9 cellular contexts compared by ENCODE assay signal in the genomic region with DNA sequence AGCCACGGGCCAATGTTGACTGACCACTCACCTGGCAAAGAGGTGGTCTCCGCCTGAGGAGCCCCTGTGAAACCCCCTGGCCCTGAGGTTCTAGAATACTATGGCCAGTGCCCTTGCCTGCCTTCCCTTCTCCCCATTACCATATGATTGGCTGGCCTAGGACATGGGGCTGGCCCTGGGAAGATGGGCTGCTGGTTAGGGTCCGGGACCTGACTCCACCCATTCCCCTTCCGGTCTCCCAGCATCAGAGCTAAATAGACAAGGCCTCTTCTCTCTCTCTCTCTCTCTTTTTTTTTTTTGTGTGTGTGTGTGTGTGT. TPM values are rescaled to one million over a fixed set of nuclear protein-coding genes. Genes with fewer than 3 reads are reported as not detected.
A peak's percentile ranks its signal among the peaks of the same experiment; 100 is the strongest.
DNase-seq lines count a peak whose midpoint lies in the region; ATAC-seq, FAIRE-seq and TF ChIP-seq lines count a peak whose summit lies in the region.
"Had no signal": no experiment of that assay in that cellular context is flagged by ENCODE, and none has a peak within 500 bp of the region (broad histone marks: within the 10 kb centered on the region; RNA-seq: fewer than 3 reads in every experiment).

No MANE protein-coding gene starts in this region.

- peak overlapping the region; percentile 92 for H3K27ac Mint-ChIP-seq in CD8-positive, alpha-beta T cell
- H3K27ac Mint-ChIP-seq in natural killer cell treated with Interleukin-12 subunit alpha and Interleukin-12 subunit beta and Interleukin-15 and Interleukin-18, amount 100 ng/mL, for 72 hours: peak overlapping the region; percentile 91 to 97

- H4K20me1 ChIP-seq in GM12878 (ENCODE audit: control insufficient read depth, insufficient read depth): no peaks in the 10 kb centered on the region

- no peak for FAIRE-seq in GM12878 (lab: Jason Lieb, UNC)

- peak in 2 of 7 experiments; percentile 39 to 63 for DNase-seq in CD8-positive, alpha-beta T cell
- no peak for DNase-seq in HL-60 (ENCODE audit: low read depth in 1 of 2, low spot score in 1 of 2)
- no peak for DNase-seq in GM12878 (ENCODE audit: low read depth, low spot score)
- DNase-seq in natural killer cell treated with Interleukin-12 subunit alpha and Interleukin-12 subunit beta and Interleukin-15 and Interleukin-18, amount 100 ng/mL, for 72 hours (ENCODE audit: low spot score): no peak
- DNase-seq in NOMO-1 treated with dmso at 0.1 percent for 144 hours (lab: John Stamatoyannopoulos, UW; ENCODE audit: unreplicated experiment): no peak
- DNase-seq in NCI-H2227 (lab: John Stamatoyannopoulos, UW; ENCODE audit: unreplicated experiment): no peak

- peak overlapping the region; percentile 83 for H3K4me3 ChIP-seq in CD8-positive, alpha-beta T cell (ENCODE audit: low read depth, low read length)
- peak overlapping the region; percentile 85 for H3K4me3 ChIP-seq in HL-60 (replicated peaks; ENCODE audit: insufficient read depth, low read length)
- peak overlapping the region; percentile 94 for H3K4me3 ChIP-seq in GM12878

- WGBS in GM12878 (ENCODE audit: insufficient coverage, insufficient replicate concordance, low lambda C conversion rate, missing lambda C conversion rate): 0% methylated on average over 4 of the region's 4 CpGs

- RAD21 ChIA-PET in GM12878 (lab: Charles Lee; ENCODE audit: unreplicated experiment): interaction anchor here (22.9 to 25.2 kb wide), 2 partner anchors 4 to 6 kb away, joined by 1186 read pairs; partner anchors contain the start of gene CSK

- no peak for TF ChIP-seq CTCF in CD8-positive, alpha-beta T cell (IDR thresholded peaks at IDR 0.05)
- no peak for TF ChIP-seq CTCF in HL-60 (IDR thresholded peaks at IDR 0.05; ENCODE audit: insufficient read depth, low read length)
- no peak for TF ChIP-seq CTCF in GM12878 (IDR thresholded peaks at IDR 0.05 in 2 of 3, conservative IDR thresholded peaks at IDR 0.05 in 1 of 3; ENCODE audit: control insufficient read depth in 2 of 3, extremely low read depth in 1 of 3, insufficient read depth in 1 of 3, low read depth in 3 of 3, low read length in 3 of 3)

- in situ Hi-C loops in GM12878 (cut with MboI): no loop called here

- ATAC-seq in CD8-positive, alpha-beta T cell: no peak
- ATAC-seq in GM12878 (0 out of 3 replicates have a peak, but pooled peaks have one; percentile 2), GM21381 (IDR thresholded peaks at IDR 0.05; ENCODE audit: unreplicated experiment) (no peak), HG02642 (IDR thresholded peaks at IDR 0.05; ENCODE audit: poor library complexity, unreplicated experiment) (no peak)
- ATAC-seq in natural killer cell treated with Interleukin-12 subunit alpha and Interleukin-12 subunit beta and Interleukin-15 and Interleukin-18, amount 100 ng/mL, for 72 hours: no peak

- no peaks in the 10 kb centered on the region for H3K36me3 ChIP-seq in CD8-positive, alpha-beta T cell (ENCODE audit: insufficient read depth, low read length)
- no peaks in the 10 kb centered on the region; a peak in 3 of 4 replicates for H3K36me3 ChIP-seq in GM12878 (ENCODE audit: control insufficient read depth in 2 of 2, insufficient read depth in 2 of 2, low read length in 1 of 2)

- H3K4me1 Mint-ChIP-seq in CD8-positive, alpha-beta T cell (ENCODE audit: low read depth): peaks cover 63% of the 10 kb centered on the region
- H3K4me1 Mint-ChIP-seq in natural killer cell treated with Interleukin-12 subunit alpha and Interleukin-12 subunit beta and Interleukin-15 and Interleukin-18, amount 100 ng/mL, for 72 hours (ENCODE audit: low read depth in 2 of 2): peaks cover 67 to 76% of the 10 kb centered on the region in 2 donors

- peak overlapping the region; percentile 83 for H3K4me3 Mint-ChIP-seq in CD8-positive, alpha-beta T cell
- peak overlapping the region; percentile 87 for H3K4me3 Mint-ChIP-seq in natural killer cell treated with Interleukin-12 subunit alpha and Interleukin-12 subunit beta and Interleukin-15 and Interleukin-18, amount 100 ng/mL, for 72 hours

- intact Hi-C loops in CD8-positive, alpha-beta T cell (cut with DNase I, micrococcal nuclease): loop anchor here (1.0 to 10.0 kb wide), 7 partner anchors 153 to 859 kb away; partner anchors contain the start of genes ARID3B (in 2 of the 2), CLK3 (in 1 of the 2), COX5A (in 1 of the 2) and IMP3 (in 1 of the 2)
- intact Hi-C loops in GM12878 (cut with micrococcal nuclease; ENCODE audit: unreplicated experiment): loop anchor here (2.0 to 5.0 kb wide), 2 partner anchors 243 to 389 kb away; partner anchors contain the start of gene ARID3B

- H3K79me2 ChIP-seq in GM12878 (ENCODE audit: control insufficient read depth, insufficient read depth, low read length): peaks cover 92% of the 10 kb centered on the region

- no TSS peak for BruUV-seq in GM12878 (replicated peaks; lab: Mats Ljungman, UMichigan)

- peaks cover 22% of the 10 kb centered on the region for H3K36me3 Mint-ChIP-seq in CD8-positive, alpha-beta T cell
- peaks cover 10% of the 10 kb centered on the region for H3K36me3 Mint-ChIP-seq in natural killer cell treated with Interleukin-12 subunit alpha and Interleukin-12 subunit beta and Interleukin-15 and Interleukin-18, amount 100 ng/mL, for 72 hours

- TF ChIP-seq POLR2A in GM12878 (IDR thresholded peaks at IDR 0.05; ENCODE audit: low read depth, low read length): peak; percentile 27; the same call in 1 of the 2 replicates

- no peak for TF ChIP-seq RAD21 in GM12878 (IDR thresholded peaks at IDR 0.05; ENCODE audit: insufficient read depth, low read depth, low read length)

- H3K9me3 ChIP-seq in CD8-positive, alpha-beta T cell (ENCODE audit: low read length): no peaks in the 10 kb centered on the region
- H3K9me3 ChIP-seq in GM12878 (replicated peaks; ENCODE audit: control insufficient read depth, insufficient read depth, low read length): no peaks in the 10 kb centered on the region

- H3K27ac ChIP-seq in CD8-positive, alpha-beta T cell (ENCODE audit: low read depth, low read length): peak overlapping the region; percentile 84
- H3K27ac ChIP-seq in HL-60 (replicated peaks) (peak overlapping the region; percentile 90), GM12878 (ENCODE audit: control insufficient read depth, insufficient read depth) (peak overlapping the region; percentile 96)

- no peaks in the 10 kb centered on the region for H3K27me3 ChIP-seq in CD8-positive, alpha-beta T cell (ENCODE audit: insufficient read depth, low read length)
- no peaks in the 10 kb centered on the region for H3K27me3 ChIP-seq in HL-60 (ENCODE audit: insufficient read depth, poor library complexity, severe bottlenecking)
- H3K27me3 ChIP-seq in GM12878 (replicated peaks in 1 of 2; ENCODE audit: control insufficient read depth in 2 of 2, insufficient read depth in 2 of 2, low read length in 1 of 2): no peaks in the 10 kb centered on the region

- TF ChIP-seq EP300 in GM12878 (IDR thresholded peaks at IDR 0.05; ENCODE audit: borderline replicate concordance in 1 of 2, control insufficient read depth in 1 of 2, low read depth in 2 of 2, low read length in 2 of 2): no peak

- no peak overlapping the region for H2AFZ ChIP-seq in GM12878 (ENCODE audit: control insufficient read depth, low read depth, low read length)

- SMC1A ChIA-PET in GM12878 (lab: Charles Lee; ENCODE audit: uncharacterized antibody, unreplicated experiment): interaction anchor here (2.4 to 15.7 kb wide), 4 partner anchors 9 to 385 kb away, joined by 7 to 811 read pairs (median 90); partner anchors contain the start of gene CSK

- H3K9me3 Mint-ChIP-seq in CD8-positive, alpha-beta T cell: no peaks in the 10 kb centered on the region
- no peaks in the 10 kb centered on the region for H3K9me3 Mint-ChIP-seq in natural killer cell treated with Interleukin-12 subunit alpha and Interleukin-12 subunit beta and Interleukin-15 and Interleukin-18, amount 100 ng/mL, for 72 hours

- H3K27me3 Mint-ChIP-seq in CD8-positive, alpha-beta T cell (ENCODE audit: low read depth): no peaks in the 10 kb centered on the region
- no peaks in the 10 kb centered on the region for H3K27me3 Mint-ChIP-seq in natural killer cell treated with Interleukin-12 subunit alpha and Interleukin-12 subunit beta and Interleukin-15 and Interleukin-18, amount 100 ng/mL, for 72 hours

- CTCF ChIA-PET in CD8-positive, alpha-beta T cell (lab: Charles Lee): interaction anchor here (0.7 to 38.4 kb wide), 4 partner anchors 8 to 806 kb away, joined by 4 to 1956 read pairs (median 984); partner anchors contain the start of genes CSK and LMAN1L
- CTCF ChIA-PET in GM12878 (lab: Yijun Ruan, JAX): interaction anchor here (4.5 to 25.9 kb wide), 4 partner anchors 4 to 115 kb away, joined by 23 to 1288 read pairs (median 698); partner anchors contain the start of gene CSK

- POLR2A ChIA-PET in CD8-positive, alpha-beta T cell (lab: Charles Lee): interaction anchor here (0.6 to 21.8 kb wide), 3 partner anchors 8 to 171 kb away, joined by 3 to 512 read pairs (median 16); partner anchors contain the start of gene CLK3
- POLR2A ChIA-PET in GM12878 (lab: Charles Lee): interaction anchor here (0.6 to 14.2 kb wide), 8 partner anchors 9 to 153 kb away, joined by 3 to 602 read pairs (median 4); partner anchors contain the start of genes CSK and FAM219B

- H3K4me1 ChIP-seq in CD8-positive, alpha-beta T cell (ENCODE audit: insufficient read depth, low read length): peaks cover 68% of the 10 kb centered on the region
- peaks cover 50% of the 10 kb centered on the region for H3K4me1 ChIP-seq in GM12878 (ENCODE audit: control insufficient read depth, insufficient read depth, low read length)

- H3K9ac ChIP-seq in GM12878 (ENCODE audit: control insufficient read depth, insufficient read depth, low read length): peak overlapping the region; percentile 82

- peak overlapping the region; percentile 73 for H3K4me2 ChIP-seq in GM12878 (ENCODE audit: control insufficient read depth, insufficient read depth)

RNA-seq across cellular contexts. Expression of gene CSK, which starts 3.8 kb away (rescaled TPM):
- total RNA-seq in CD8-positive, alpha-beta T cell: 100 to 1,000 TPM in 1 of 2 experiments, 10 to 100 TPM in 1; 99.5 to 118 TPM
- total RNA-seq in GM12878 (2013; cell fraction: nucleolus; rRNA removed): 239 and 258 TPM in 2 replicates
- total RNA-seq in GM12878 (2014; rRNA removed) (70.9 and 77.3 TPM in 2 replicates), GM12878 (2014; rRNA removed; fragmentation: Illumina TruSeq; extraction: Trizol) (68.1 and 70.9 TPM in 2 replicates), GM12878 (2021) (313 and 327 TPM in 2 replicates)
- polyA plus RNA-seq in GM12878 (2011; ENCODE audit: low read depth): 88.8 TPM
- polyA plus RNA-seq in GM12878 (2011; rRNA removed) (54.2 and 107 TPM in 2 replicates), GM12878 (2014; fragmentation: Illumina TruSeq; extraction: Trizol) (39.6 and 132 TPM in 2 replicates), GM12878 (2014; fragmentation: Nextera tagmentation; extraction: Ambion mirVana) (10 to 100 TPM in 1 of 2 experiments, 1 to 10 TPM in 1; 3.4 to 11.5 TPM), GM12878 (2014; rRNA removed) (134 and 172 TPM in 2 replicates), GM12878 (2016; fragmentation: Nextera tagmentation; extraction: Ambion mirVana) (10 to 100 TPM; 53.4 to 74.3 TPM)
- polyA plus RNA-seq in GM12878 (2011; cell fraction: cytosol; rRNA removed): 137 and 141 TPM in 2 replicates
- polyA plus RNA-seq in GM12878 (2011; cell fraction: nucleus; rRNA removed): 436 and 515 TPM in 2 replicates
- polyA plus RNA-seq in GM12878 (2012): 170 and 175 TPM in 2 replicates
- 134 and 177 TPM in 2 replicates for polyA minus RNA-seq in GM12878 (2011; rRNA and poly(A)+ RNA removed)
- 98.8 and 103 TPM in 2 replicates for polyA minus RNA-seq in GM12878 (2011; cell fraction: cytosol; rRNA and poly(A)+ RNA removed)
- polyA minus RNA-seq in GM12878 (2011; cell fraction: nucleus; rRNA and poly(A)+ RNA removed): 80.9 and 166 TPM in 2 replicates
- total RNA-seq in natural killer cell treated with Interleukin-12 subunit alpha and Interleukin-12 subunit beta and Interleukin-15 and Interleukin-18, amount 100 ng/mL, for 72 hours: 100 to 1,000 TPM; 323 TPM

RNA-seq across cellular contexts. Expression of gene LMAN1L, which starts 27.0 kb away (rescaled TPM):
- not detected for total RNA-seq in CD8-positive, alpha-beta T cell
- total RNA-seq in GM12878 (2013; cell fraction: nucleolus; rRNA removed): 0.47 and 0.61 TPM in 2 replicates
- total RNA-seq in GM12878 (2014; rRNA removed) (not detected in 2 replicates), GM12878 (2014; rRNA removed; fragmentation: Illumina TruSeq; extraction: Trizol) (not detected in 2 replicates), GM12878 (2021) (not detected in 2 replicates)
- not detected for polyA plus RNA-seq in GM12878 (2011; ENCODE audit: low read depth)
- polyA plus RNA-seq in GM12878 (2011; rRNA removed) (not detected in 2 replicates), GM12878 (2014; fragmentation: Illumina TruSeq; extraction: Trizol) (not detected in 2 replicates), GM12878 (2014; fragmentation: Nextera tagmentation; extraction: Ambion mirVana) (not detected), GM12878 (2014; rRNA removed) (not detected in 2 replicates), GM12878 (2016; fragmentation: Nextera tagmentation; extraction: Ambion mirVana) (not detected)
- polyA plus RNA-seq in GM12878 (2011; cell fraction: cytosol; rRNA removed): not detected in 2 replicates
- 0.16 and 0.76 TPM in 2 replicates for polyA plus RNA-seq in GM12878 (2011; cell fraction: nucleus; rRNA removed)
- 0.20 and 0.32 TPM in 2 replicates for polyA plus RNA-seq in GM12878 (2012)
- 0.29 TPM in 1 of 2 replicates, not detected in the other for polyA minus RNA-seq in GM12878 (2011; rRNA and poly(A)+ RNA removed)
- polyA minus RNA-seq in GM12878 (2011; cell fraction: cytosol; rRNA and poly(A)+ RNA removed): not detected in 2 replicates
- not detected in 2 replicates for polyA minus RNA-seq in GM12878 (2011; cell fraction: nucleus; rRNA and poly(A)+ RNA removed)
- total RNA-seq in natural killer cell treated with Interleukin-12 subunit alpha and Interleukin-12 subunit beta and Interleukin-15 and Interleukin-18, amount 100 ng/mL, for 72 hours: 1 to 10 TPM; 3.4 to 4.9 TPM
- total RNA-seq: Daoy had no signal

RNA-seq across cellular contexts. Expression of gene CYP1A2, which starts 37.0 kb away (rescaled TPM):
- total RNA-seq in CD8-positive, alpha-beta T cell: not detected
- total RNA-seq in GM12878 (2013; cell fraction: nucleolus; rRNA removed): not detected in 2 replicates
- not detected in 2 replicates for total RNA-seq in GM12878 (2014; rRNA removed)
- total RNA-seq in GM12878 (2014; rRNA removed; fragmentation: Illumina TruSeq; extraction: Trizol): not detected in 2 replicates
- total RNA-seq in GM12878 (2021): not detected in 2 replicates
- not detected for polyA plus RNA-seq in GM12878 (2011; ENCODE audit: low read depth)
- 0.03 TPM in 1 of 2 replicates, not detected in the other for polyA plus RNA-seq in GM12878 (2011; rRNA removed)
- polyA plus RNA-seq in GM12878 (2011; cell fraction: cytosol; rRNA removed): not detected in 2 replicates
- polyA plus RNA-seq in GM12878 (2011; cell fraction: nucleus; rRNA removed): not detected in 2 replicates
- polyA plus RNA-seq in GM12878 (2012): not detected in 2 replicates
- not detected in 2 replicates for polyA plus RNA-seq in GM12878 (2014; fragmentation: Illumina TruSeq; extraction: Trizol)
- polyA plus RNA-seq in GM12878 (2014; fragmentation: Nextera tagmentation; extraction: Ambion mirVana): not detected
- polyA plus RNA-seq in GM12878 (2014; rRNA removed): not detected in 2 replicates
- under 1 TPM; 0.05 to 0.09 TPM for polyA plus RNA-seq in GM12878 (2016; fragmentation: Nextera tagmentation; extraction: Ambion mirVana)
- polyA minus RNA-seq in GM12878 (2011; rRNA and poly(A)+ RNA removed): not detected in 2 replicates
- polyA minus RNA-seq in GM12878 (2011; cell fraction: cytosol; rRNA and poly(A)+ RNA removed): not detected in 2 replicates
- polyA minus RNA-seq in GM12878 (2011; cell fraction: nucleus; rRNA and poly(A)+ RNA removed): not detected in 2 replicates
- total RNA-seq in natural killer cell treated with Interleukin-12 subunit alpha and Interleukin-12 subunit beta and Interleukin-15 and Interleukin-18, amount 100 ng/mL, for 72 hours: not detected
- total RNA-seq: Daoy had no signal

RNA-seq across cellular contexts. Expression of gene CPLX3, which starts 40.8 kb away (rescaled TPM):
- under 1 TPM; 0.19 to 0.36 TPM for total RNA-seq in CD8-positive, alpha-beta T cell
- not detected in 2 replicates for total RNA-seq in GM12878 (2013; cell fraction: nucleolus; rRNA removed)
- total RNA-seq in GM12878 (2014; rRNA removed) (0.11 TPM in 1 of 2 replicates, not detected in the other), GM12878 (2014; rRNA removed; fragmentation: Illumina TruSeq; extraction: Trizol) (not detected in 2 replicates), GM12878 (2021) (not detected in 2 replicates)
- polyA plus RNA-seq in GM12878 (2011; ENCODE audit: low read depth): not detected
- polyA plus RNA-seq in GM12878 (2011; rRNA removed) (not detected in 2 replicates), GM12878 (2014; fragmentation: Illumina TruSeq; extraction: Trizol) (not detected in 2 replicates), GM12878 (2014; fragmentation: Nextera tagmentation; extraction: Ambion mirVana) (under 1 TPM in 1 of 2 experiments, not detected in 1; 0.02 TPM), GM12878 (2014; rRNA removed) (0.04 TPM in 1 of 2 replicates, not detected in the other), GM12878 (2016; fragmentation: Nextera tagmentation; extraction: Ambion mirVana) (not detected)
- polyA plus RNA-seq in GM12878 (2011; cell fraction: cytosol; rRNA removed): not detected in 2 replicates
- 0.16 and 0.24 TPM in 2 replicates for polyA plus RNA-seq in GM12878 (2011; cell fraction: nucleus; rRNA removed)
- polyA plus RNA-seq in GM12878 (2012): not detected in 2 replicates
- not detected in 2 replicates for polyA minus RNA-seq in GM12878 (2011; rRNA and poly(A)+ RNA removed)
- polyA minus RNA-seq in GM12878 (2011; cell fraction: cytosol; rRNA and poly(A)+ RNA removed): not detected in 2 replicates
- polyA minus RNA-seq in GM12878 (2011; cell fraction: nucleus; rRNA and poly(A)+ RNA removed): not detected in 2 replicates
- 1 to 10 TPM in 1 of 2 donors, under 1 TPM in 1; 0.43 to 1.7 TPM for total RNA-seq in natural killer cell treated with Interleukin-12 subunit alpha and Interleukin-12 subunit beta and Interleukin-15 and Interleukin-18, amount 100 ng/mL, for 72 hours
- total RNA-seq: Daoy had no signal

RNA-seq across cellular contexts. Expression of gene ULK3, which starts 57.3 kb away (rescaled TPM):
- 10 to 100 TPM; 34.3 to 35.1 TPM for total RNA-seq in CD8-positive, alpha-beta T cell
- total RNA-seq in GM12878 (2013; cell fraction: nucleolus; rRNA removed): 50.6 and 54.0 TPM in 2 replicates
- total RNA-seq in GM12878 (2014; rRNA removed) (28.2 and 29.4 TPM in 2 replicates), GM12878 (2014; rRNA removed; fragmentation: Illumina TruSeq; extraction: Trizol) (12.3 and 14.1 TPM in 2 replicates), GM12878 (2021) (27.8 and 31.9 TPM in 2 replicates)
- 10.4 TPM for polyA plus RNA-seq in GM12878 (2011; ENCODE audit: low read depth)
- polyA plus RNA-seq in GM12878 (2011; rRNA removed) (29.7 and 38.8 TPM in 2 replicates), GM12878 (2014; fragmentation: Illumina TruSeq; extraction: Trizol) (19.9 and 25.4 TPM in 2 replicates), GM12878 (2014; fragmentation: Nextera tagmentation; extraction: Ambion mirVana) (1 to 10 TPM in 1 of 2 experiments, under 1 TPM in 1; 0.64 to 1.4 TPM), GM12878 (2014; rRNA removed) (35.3 and 38.9 TPM in 2 replicates), GM12878 (2016; fragmentation: Nextera tagmentation; extraction: Ambion mirVana) (10 to 100 TPM; 26.2 to 28.1 TPM)
- polyA plus RNA-seq in GM12878 (2011; cell fraction: cytosol; rRNA removed): 35.0 and 41.0 TPM in 2 replicates
- 214 and 258 TPM in 2 replicates for polyA plus RNA-seq in GM12878 (2011; cell fraction: nucleus; rRNA removed)
- polyA plus RNA-seq in GM12878 (2012): 15.2 and 22.4 TPM in 2 replicates
- polyA minus RNA-seq in GM12878 (2011; rRNA and poly(A)+ RNA removed): 19.2 and 19.5 TPM in 2 replicates
- 6.1 and 9.3 TPM in 2 replicates for polyA minus RNA-seq in GM12878 (2011; cell fraction: cytosol; rRNA and poly(A)+ RNA removed)
- 21.8 and 23.7 TPM in 2 replicates for polyA minus RNA-seq in GM12878 (2011; cell fraction: nucleus; rRNA and poly(A)+ RNA removed)
- total RNA-seq in natural killer cell treated with Interleukin-12 subunit alpha and Interleukin-12 subunit beta and Interleukin-15 and Interleukin-18, amount 100 ng/mL, for 72 hours: 10 to 100 TPM; 39.1 to 74.7 TPM
